ENCODE assay signal across 9 cellular contexts in genomic region chr16:10587622-10588021, GRCh38. TPM values are rescaled to one million over a fixed set of nuclear protein-coding genes. Genes with fewer than 3 reads are reported as not detected.
"Had no signal": no experiment of that assay in that cellular context is flagged by ENCODE, and none has a peak within 500 bp of the region (broad histone marks: within the 10 kb centered on the region; RNA-seq: fewer than 3 reads in every experiment).

No MANE protein-coding gene starts in this region.

- H3K4me3 ChIP-seq: GM23248 had no signal

- H3K9ac ChIP-seq: GM23248, KMS-11 had no signal

- H3K4me2 ChIP-seq: KMS-11 had no signal

- H2AFZ ChIP-seq: GM23248 had no signal

- DNase-seq: GM23248, GOT3, H9, HCEC 1CT, KBM-7 had no signal

- FAIRE-seq: H54, HTR-8/SVneo had no signal

- H3K27ac ChIP-seq: GM23248, KMS-11 had no signal

RNA-seq across cellular contexts. Expression of gene EMP2, which starts 7.2 kb away (rescaled TPM):
- polyA plus RNA-seq: IgD-negative memory B cell had no signal
